Comparison of ENCODE assay signal across 8 cellular contexts in the genomic region with DNA sequence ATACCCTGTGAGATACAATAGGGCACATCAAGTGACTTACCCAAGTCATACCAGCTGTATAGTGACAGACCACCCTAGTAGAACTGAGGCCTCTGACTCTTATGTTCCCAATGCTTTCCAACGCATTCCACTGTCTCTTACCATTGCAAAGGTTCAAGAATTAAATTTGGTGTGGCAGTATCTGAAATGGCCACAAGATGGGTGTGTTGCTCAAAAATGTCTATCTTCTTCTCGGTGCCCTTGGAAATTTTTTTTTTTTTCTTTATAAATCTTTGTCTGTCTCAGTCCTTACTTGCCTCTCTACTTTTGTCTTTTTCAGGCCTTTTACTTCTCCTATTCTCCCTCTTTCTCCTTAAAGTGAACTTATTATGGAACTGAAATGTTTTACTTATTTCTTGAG. TPM values are rescaled to one million over a fixed set of nuclear protein-coding genes. Genes with fewer than 3 reads are reported as not detected.
DNase-seq lines count a peak whose midpoint lies in the region; ATAC-seq and TF ChIP-seq lines count a peak whose summit lies in the region.

No MANE protein-coding gene starts in this region.

- no peak overlapping the region for H3K4me3 ChIP-seq in uterus
- H3K4me3 ChIP-seq in lower leg skin (ENCODE audit: low read depth, poor library complexity, severe bottlenecking): no peak overlapping the region

- peak; percentile 3 for DNase-seq in SHP77 treated with DMSO at 0.1 percent for 48 hours (lab: John Stamatoyannopoulos, UW)
- no peak for DNase-seq in SHP77 (lab: John Stamatoyannopoulos, UW)
- DNase-seq in NAMALWA (ENCODE audit: low spot score): peak; percentile 80
- peak; percentile 49 for DNase-seq in amniotic stem cell (lab: John Stamatoyannopoulos, UW)
- peak; percentile 58 for DNase-seq in islet precursor cell
- no peak for DNase-seq in uterus
- DNase-seq in lower leg skin (ENCODE audit: low spot score in 2 of 2): no peak

- no peaks in the 10 kb centered on the region for H3K4me1 ChIP-seq in uterus

- no peak for ATAC-seq in HG03108 (IDR thresholded peaks at IDR 0.05; ENCODE audit: unreplicated experiment)

- H3K27me3 ChIP-seq in uterus: no peaks in the 10 kb centered on the region

- TF ChIP-seq CTCF in uterus (IDR thresholded peaks at IDR 0.05) (peak in 3 of 4 experiments; percentile 23 to 34 (median 31)), lower leg skin (IDR thresholded peaks at IDR 0.05) (no peak)

- intact Hi-C loops in uterus (cut with DNase I; ENCODE audit: low total_unique reads) (no loop called here), lower leg skin (cut with DNase I; ENCODE audit: low total_unique reads) (no loop called here)

- no peak for TF ChIP-seq POLR2A in uterus (IDR thresholded peaks at IDR 0.05)
- no peak for TF ChIP-seq POLR2A in lower leg skin (IDR thresholded peaks at IDR 0.05)

- H3K36me3 ChIP-seq in uterus: no peaks in the 10 kb centered on the region

- 29 to 31% methylated on average over 2 of the region's 2 CpGs for WGBS in lower leg skin, 2 donors

- H3K9me3 ChIP-seq in uterus: no peaks in the 10 kb centered on the region

- H3K27ac ChIP-seq in uterus: no peak overlapping the region

RNA-seq across cellular contexts. Expression of gene GPR21, which starts 48.4 kb away (rescaled TPM):
- total RNA-seq in uterus (1 to 10 TPM in 3 of 4 donors, not detected in 1; 1.5 to 7.2 (median 4.3) TPM), lower leg skin (1 to 10 TPM in 2 of 4 donors, not detected in 2; 1.3 to 2.7 TPM)

Comparison
In these comparisons a context has a peak if more than half of its experiments do, and no peak if none do; other contexts are left out.
1. DNase-seq: peak in SHP77 treated with DMSO at 0.1 percent for 48 hours (single experiment), NAMALWA (single experiment), amniotic stem cell (single experiment) and islet precursor cell (single experiment); none in SHP77 (0 of 2), uterus (0 of 2) and lower leg skin (0 of 2).
2. CTCF ChIP-seq: peak in uterus (3 of 4); none in lower leg skin (0 of 3).